In genomic region chr9:4894076-4894475, GRCh38 we compare ENCODE assay signal across 18 cellular contexts.
A peak's percentile ranks its signal among the peaks of the same experiment; 100 is the strongest.
DNase-seq lines count a peak whose midpoint lies in the region; ATAC-seq and TF ChIP-seq lines count a peak whose summit lies in the region.
"Had no signal": no experiment of that assay in that cellular context is flagged by ENCODE, and none has a peak within 500 bp of the region (broad histone marks: within the 10 kb centered on the region; RNA-seq: fewer than 3 reads in every experiment).

No MANE protein-coding gene starts in this region.

- no peak overlapping the region for H3K27ac Mint-ChIP-seq in activated CD4-positive, alpha-beta T cell treated with anti-CD3 and anti-CD28 coated beads for 36 hours
- H3K27ac Mint-ChIP-seq: activated T-helper 2 cell treated with anti-CD3 and anti-CD28 coated beads, Interferon-gamma antibody, Interleukin-2, Interleukin-4, amounts not matched to agents 10 μg/mL and 5 μg/mL and 100 μg/mL, durations not matched to agents 14 hours and 24 hours and 36 hours; natural killer cell had no signal

- POLR2A ChIA-PET in RWPE1 (lab: Yijun Ruan, JAX; ENCODE audit: low non-redundant PET) = no interaction called here
- POLR2A ChIA-PET in activated CD4-positive, alpha-beta T cell treated with anti-CD3 and anti-CD28 coated beads for 36 hours (lab: Charles Lee) = no interaction called here

- peaks cover 4% of the 10 kb centered on the region for H3K36me3 Mint-ChIP-seq in activated CD4-positive, alpha-beta T cell treated with anti-CD3 and anti-CD28 coated beads for 36 hours (ENCODE audit: low read depth)

- TF ChIP-seq CTCF in RWPE1 (conservative IDR thresholded peaks at IDR 0.05; ENCODE audit: low read depth) = no peak

- DNase-seq in GM03348 (ENCODE audit: low spot score) = peak; percentile 42
- DNase-seq in RWPE1 (ENCODE audit: low spot score) = peak; percentile 0
- peak; percentile 62 for DNase-seq in skeletal muscle cell (ENCODE audit: low read depth)
- no peak for DNase-seq in Right ventricle myocardium inferior (ENCODE audit: missing footprints)
- no peak for DNase-seq in NCI-H345 treated with DMSO at 0.1 percent for 48 hours (lab: John Stamatoyannopoulos, UW; ENCODE audit: unreplicated experiment)
- no peak for DNase-seq in activated CD4-positive, alpha-beta T cell treated with anti-CD3 and anti-CD28 coated beads for 36 hours
- DNase-seq: activated CD4-positive, CD25-positive, alpha-beta regulatory T cell treated with anti-CD3 and anti-CD28 coated beads, Interleukin-2, amount 50 U/mL, for 72 hours; C1 segment of cervical spinal cord; heart right ventricle; natural killer cell; NCI-H1694; NCI-H510A; T1000; thyroid gland had no signal

- H3K4me3 ChIP-seq in skeletal muscle cell (ENCODE audit: low read depth, low read length) = no peak overlapping the region
- H3K4me3 ChIP-seq: heart right ventricle, thyroid gland had no signal

- CTCF ChIA-PET in RWPE1 (lab: Yijun Ruan, JAX) = interaction anchor here (0.6 kb wide), 1 partner anchor 10 kb away, joined by 3 read pairs; no protein-coding TSS in a partner anchor
- CTCF ChIA-PET in activated CD4-positive, alpha-beta T cell treated with anti-CD3 and anti-CD28 coated beads for 36 hours (lab: Charles Lee) = interaction anchor here (1.1 to 1.4 kb wide), 2 partner anchors 15 to 30 kb away, joined by 3 to 4 read pairs; no protein-coding TSS in a partner anchor

- intact Hi-C loops in Right ventricle myocardium inferior (cut with DNase I) = no loop called here
- intact Hi-C loops in activated CD4-positive, alpha-beta T cell treated with anti-CD3 and anti-CD28 coated beads for 36 hours (cut with DNase I, micrococcal nuclease) = no loop called here

- no peaks in the 10 kb centered on the region for H3K27me3 Mint-ChIP-seq in activated CD4-positive, alpha-beta T cell treated with anti-CD3 and anti-CD28 coated beads for 36 hours

- H3K9me3 Mint-ChIP-seq in activated CD4-positive, alpha-beta T cell treated with anti-CD3 and anti-CD28 coated beads for 36 hours (ENCODE audit: low read depth) = peaks cover 9% of the 10 kb centered on the region

- H3K4me3 Mint-ChIP-seq in activated CD4-positive, alpha-beta T cell treated with anti-CD3 and anti-CD28 coated beads for 36 hours = no peak overlapping the region
- H3K4me3 Mint-ChIP-seq: natural killer cell had no signal

- ATAC-seq in esophagus mucosa = peak; percentile 84
- no peak for ATAC-seq in HG02571 (IDR thresholded peaks at IDR 0.05; ENCODE audit: unreplicated experiment)
- no peak for ATAC-seq in Right ventricle myocardium inferior
- ATAC-seq in activated CD4-positive, alpha-beta T cell treated with anti-CD3 and anti-CD28 coated beads for 36 hours = no peak
- ATAC-seq: HCT116, heart right ventricle, natural killer cell had no signal

- H3K4me1 Mint-ChIP-seq in activated CD4-positive, alpha-beta T cell treated with anti-CD3 and anti-CD28 coated beads for 36 hours = no peaks in the 10 kb centered on the region
- H3K4me1 Mint-ChIP-seq: natural killer cell had no signal

- no peak overlapping the region for H3K27ac ChIP-seq in RWPE1
- H3K27ac ChIP-seq: heart right ventricle, thyroid gland had no signal

Comparison
In these comparisons a context has a peak if more than half of its experiments do, and no peak if none do; other contexts are left out.
1. DNase-seq: peak in GM03348 (single experiment), RWPE1 (single experiment) and skeletal muscle cell (single experiment); none in Right ventricle myocardium inferior (single experiment), NCI-H345 treated with DMSO at 0.1 percent for 48 hours (single experiment) and activated CD4-positive, alpha-beta T cell treated with anti-CD3 and anti-CD28 coated beads for 36 hours (single experiment).